Comparison of ENCODE assay signal across 19 cellular contexts in genomic region chr11:132072880-132073213, GRCh38.
A peak's percentile ranks its signal among the peaks of the same experiment; 100 is the strongest.
DNase-seq lines count a peak whose midpoint lies in the region; ATAC-seq, FAIRE-seq and TF ChIP-seq lines count a peak whose summit lies in the region.
"Had no signal": no experiment of that assay in that cellular context is flagged by ENCODE, and none has a peak within 500 bp of the region (broad histone marks: within the 10 kb centered on the region; RNA-seq: fewer than 3 reads in every experiment).

No MANE protein-coding gene starts in this region.

- peak overlapping the region; percentile 89 for H3K9ac ChIP-seq in skeletal muscle satellite cell (ENCODE audit: low read depth, low read length)

- H3K4me3 ChIP-seq in left ventricle myocardium inferior: no peak overlapping the region
- peak overlapping the region; percentile 19 for H3K4me3 ChIP-seq in skeletal muscle satellite cell (ENCODE audit: low read length)
- H3K4me3 ChIP-seq: ascending aorta had no signal

- peak overlapping the region in 3 of 5 experiments; percentile 1 to 16 (median 6) for H3K4me3 Mint-ChIP-seq in brain
- H3K4me3 Mint-ChIP-seq: activated CD4-positive, alpha-beta T cell treated with anti-CD3 and anti-CD28 coated beads, Interleukin-2, amount 10 ng/mL, durations not matched to agents 7 days and 5 days; CD8-positive, alpha-beta T cell; naive B cell; stimulated activated naive B cell treated with anti-CD40 and anti-IgM and Interleukin-4, amounts not matched to agents 10 μg/mL and 1 μg/mL and 100 μg/mL, for 72 hours had no signal

- DNase-seq in HCEC 1CT (peak; percentile 38), left ventricle myocardium inferior (no peak), RCC 7860 (ENCODE audit: low spot score) (no peak), AML-193 (lab: John Stamatoyannopoulos, UW) (no peak), KG1 (lab: John Stamatoyannopoulos, UW) (no peak)
- DNase-seq: activated CD4-positive, alpha-beta T cell treated with anti-CD3 and anti-CD28 coated beads, Interleukin-2, amount 10 ng/mL, durations not matched to agents 7 days and 5 days; CD8-positive, alpha-beta T cell; effector CD8-positive, alpha-beta T cell; naive B cell; NCI-H1092; NCI-H345; stimulated activated naive B cell treated with anti-CD40 and anti-IgM and Interleukin-4, amounts not matched to agents 10 μg/mL and 1 μg/mL and 100 μg/mL, for 72 hours; T-helper 2 cell had no signal

- no peaks in the 10 kb centered on the region for H3K27me3 ChIP-seq in left ventricle myocardium inferior (ENCODE audit: low read depth)
- no peaks in the 10 kb centered on the region for H3K27me3 ChIP-seq in skeletal muscle satellite cell (ENCODE audit: control insufficient read depth, insufficient read depth, low read length)
- H3K27me3 ChIP-seq: ascending aorta had no signal

- intact Hi-C loops in left ventricle myocardium inferior (cut with micrococcal nuclease): no loop called here

- ATAC-seq in GM21423 (IDR thresholded peaks at IDR 0.05; ENCODE audit: unreplicated experiment): no peak
- ATAC-seq: CD8-positive, alpha-beta T cell; HepG2; stimulated activated naive B cell treated with anti-CD40 and anti-IgM and Interleukin-4, amounts not matched to agents 10 μg/mL and 1 μg/mL and 100 μg/mL, for 72 hours had no signal

- H3K36me3 Mint-ChIP-seq in brain: peaks cover 2% of the 10 kb centered on the region
- H3K36me3 Mint-ChIP-seq: CD8-positive, alpha-beta T cell; naive B cell; stimulated activated naive B cell treated with anti-CD40 and anti-IgM and Interleukin-4, amounts not matched to agents 10 μg/mL and 1 μg/mL and 100 μg/mL, for 72 hours had no signal

- TF ChIP-seq CTCF in brain (conservative IDR thresholded peaks at IDR 0.05) (no peak), left ventricle myocardium inferior (IDR thresholded peaks at IDR 0.05; ENCODE audit: borderline replicate concordance) (no peak)

- H3K27ac Mint-ChIP-seq in brain: peak overlapping the region in 4 of 5 experiments; percentile 10 to 79 (median 56)
- H3K27ac Mint-ChIP-seq: activated CD4-positive, alpha-beta T cell treated with anti-CD3 and anti-CD28 coated beads, Interleukin-2, amount 10 ng/mL, durations not matched to agents 7 days and 5 days; CD8-positive, alpha-beta T cell; naive B cell; stimulated activated naive B cell treated with anti-CD40 and anti-IgM and Interleukin-4, amounts not matched to agents 10 μg/mL and 1 μg/mL and 100 μg/mL, for 72 hours had no signal

- no peaks in the 10 kb centered on the region for H3K27me3 Mint-ChIP-seq in brain
- H3K27me3 Mint-ChIP-seq: activated CD4-positive, alpha-beta T cell treated with anti-CD3 and anti-CD28 coated beads, Interleukin-2, amount 10 ng/mL, durations not matched to agents 7 days and 5 days; naive B cell; stimulated activated naive B cell treated with anti-CD40 and anti-IgM and Interleukin-4, amounts not matched to agents 10 μg/mL and 1 μg/mL and 100 μg/mL, for 72 hours had no signal

- H3K4me1 Mint-ChIP-seq in brain: peaks cover 45% of the 10 kb centered on the region
- H3K4me1 Mint-ChIP-seq: activated CD4-positive, alpha-beta T cell treated with anti-CD3 and anti-CD28 coated beads, Interleukin-2, amount 10 ng/mL, durations not matched to agents 7 days and 5 days; naive B cell; stimulated activated naive B cell treated with anti-CD40 and anti-IgM and Interleukin-4, amounts not matched to agents 10 μg/mL and 1 μg/mL and 100 μg/mL, for 72 hours had no signal

- H3K36me3 ChIP-seq in left ventricle myocardium inferior (no peaks in the 10 kb centered on the region), skeletal muscle satellite cell (ENCODE audit: insufficient read depth, low read length) (no peaks in the 10 kb centered on the region)
- H3K36me3 ChIP-seq: ascending aorta had no signal

- H3K27ac ChIP-seq in left ventricle myocardium inferior (replicated peaks): peak overlapping the region; percentile 78
- H3K27ac ChIP-seq: ascending aorta had no signal

- H3K9me3 ChIP-seq in left ventricle myocardium inferior (replicated peaks): no peaks in the 10 kb centered on the region
- no peaks in the 10 kb centered on the region for H3K9me3 ChIP-seq in skeletal muscle satellite cell (replicated peaks; ENCODE audit: low read length)
- H3K9me3 ChIP-seq: ascending aorta had no signal

- no peak for FAIRE-seq in RCC 7860 (lab: Jason Lieb, UNC)
- FAIRE-seq: HepG2, urothelium cell line had no signal

- H3K4me1 ChIP-seq in left ventricle myocardium inferior: peaks cover 16% of the 10 kb centered on the region
- peaks cover 41% of the 10 kb centered on the region for H3K4me1 ChIP-seq in skeletal muscle satellite cell (ENCODE audit: control insufficient read depth, insufficient read depth, low read length)
- H3K4me1 ChIP-seq: ascending aorta had no signal

- H3K4me2 ChIP-seq in skeletal muscle satellite cell (ENCODE audit: low read length): peak overlapping the region; percentile 52

- peaks cover 2 to 6% (median 3%) of the 10 kb centered on the region in 5 experiments for H3K9me3 Mint-ChIP-seq in brain
- H3K9me3 Mint-ChIP-seq: CD8-positive, alpha-beta T cell had no signal
